19 cellular contexts compared by ENCODE assay signal in genomic region chr11:134401825-134402809, GRCh38. TPM values are rescaled to one million over a fixed set of nuclear protein-coding genes. Genes with fewer than 3 reads are reported as not detected.
"Had no signal": no experiment of that assay in that cellular context is flagged by ENCODE, and none has a peak within 500 bp of the region (broad histone marks: within the 10 kb centered on the region; RNA-seq: fewer than 3 reads in every experiment).

No MANE protein-coding gene starts in this region.

- H3K9me3 Mint-ChIP-seq: activated T-helper 2 cell treated with anti-CD3 and anti-CD28 coated beads, Interferon-gamma antibody, Interleukin-2, Interleukin-4, amounts not matched to agents 10 μg/mL and 5 μg/mL and 100 μg/mL, durations not matched to agents 14 hours and 24 hours and 36 hours; neural crest cell had no signal

- H3K4me3 ChIP-seq: coronary artery, left ventricle myocardium inferior, upper lobe of right lung had no signal

- H3K9me3 ChIP-seq: upper lobe of right lung had no signal

- DNase-seq: activated CD4-positive, alpha-beta T cell treated with anti-CD3 and anti-CD28 coated beads, Interleukin-2, amount 50 U/mL, for 4 hours; activated naive CD4-positive, alpha-beta T cell treated with Interleukin-2 at 50 U/mL for 16 hours; activated T-cell treated with anti-CD3 and anti-CD28 coated beads, Interleukin-2, amount 50 U/mL, for 1 hour; brain microvascular endothelial cell; central memory CD4-positive, alpha-beta T cell; erythroblast; foreskin melanocyte; kidney glomerular epithelial cell; left ventricle myocardium inferior; mammary epithelial cell; midbrain; right cardiac atrium; T-helper 17 cell; upper lobe of right lung had no signal

- ATAC-seq: right cardiac atrium, T-helper 17 cell, upper lobe of right lung had no signal

- H3K4me1 Mint-ChIP-seq: neural crest cell, T-helper 17 cell had no signal

- H3K27me3 ChIP-seq: brain microvascular endothelial cell had no signal

- H3K36me3 ChIP-seq: brain microvascular endothelial cell, left ventricle myocardium inferior, upper lobe of right lung had no signal

- H3K27ac ChIP-seq: brain microvascular endothelial cell, coronary artery, left ventricle myocardium inferior, upper lobe of right lung had no signal

- H3K4me1 ChIP-seq: left ventricle myocardium inferior, upper lobe of right lung had no signal

- H3K27ac Mint-ChIP-seq: activated T-helper 2 cell treated with anti-CD3 and anti-CD28 coated beads, Interferon-gamma antibody, Interleukin-2, Interleukin-4, amounts not matched to agents 10 μg/mL and 5 μg/mL and 100 μg/mL, durations not matched to agents 14 hours and 24 hours and 36 hours; progenitor cell of endocrine pancreas; T-helper 17 cell had no signal

- H3K4me3 Mint-ChIP-seq: neural crest cell, T-helper 17 cell had no signal

RNA-seq across cellular contexts. Expression of gene B3GAT1, which starts 9.9 kb away (rescaled TPM):
- polyA plus RNA-seq: aorta had no signal
